5 cellular contexts compared by ENCODE assay signal in the genomic region with DNA sequence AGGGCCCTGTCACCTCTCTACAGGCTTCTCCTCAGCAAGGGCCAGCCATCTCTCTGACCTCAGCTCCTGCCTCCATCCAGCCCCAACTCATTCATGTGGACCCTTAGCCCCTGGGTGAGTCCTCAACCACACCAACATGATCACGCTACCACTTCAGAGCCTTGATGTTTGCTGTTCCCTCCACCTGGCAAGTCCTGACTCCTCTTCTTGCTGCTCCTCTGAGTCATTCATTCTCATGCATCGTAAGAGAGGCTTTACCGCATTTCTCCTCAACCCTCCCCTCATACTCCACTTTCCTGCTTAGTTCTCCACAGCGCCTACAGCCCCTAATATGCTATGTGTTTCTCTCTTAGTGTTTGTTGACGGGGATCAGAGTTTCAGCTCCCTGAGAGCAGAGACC.
"Had no signal": no experiment of that assay in that cellular context is flagged by ENCODE, and none has a peak within 500 bp of the region (broad histone marks: within the 10 kb centered on the region; RNA-seq: fewer than 3 reads in every experiment).

No MANE protein-coding gene starts in this region.

- H3K4me3 Mint-ChIP-seq: GM23338, H9 had no signal

- H3K27ac Mint-ChIP-seq: GM23338, H9 had no signal

- H3K4me3 ChIP-seq: GM23338, K562 had no signal

- H3K4me1 Mint-ChIP-seq: GM23338, H9 had no signal

- H2AFZ ChIP-seq: GM23338 had no signal

- ATAC-seq: GM23338, K562 had no signal

- H3K4me2 ChIP-seq: GM23338 had no signal

- DNase-seq: H9, HCEC 1CT, IMR-90 had no signal
